9 cellular contexts compared by ENCODE assay signal in genomic region chr7:100476108-100476780, GRCh38. TPM values are rescaled to one million over a fixed set of nuclear protein-coding genes. Genes with fewer than 3 reads are reported as not detected.
DNase-seq lines count a peak whose midpoint lies in the region; ATAC-seq, FAIRE-seq and TF ChIP-seq lines count a peak whose summit lies in the region.
"Had no signal": no experiment of that assay in that cellular context is flagged by ENCODE, and none has a peak within 500 bp of the region (broad histone marks: within the 10 kb centered on the region; RNA-seq: fewer than 3 reads in every experiment).

No MANE protein-coding gene starts in this region.

- FAIRE-seq in GM19239 (lab: Jason Lieb, UNC): peak; percentile 39

- H3K4me1 ChIP-seq in spleen: peaks cover 49 to 85% (median 70%) of the 10 kb centered on the region in 6 donors

- H3K9me3 ChIP-seq in spleen: no peaks in the 10 kb centered on the region

- H3K27ac ChIP-seq in spleen: peak overlapping the region; percentile 24 to 99 (median 96)

- H3K4me3 ChIP-seq in fibroblast of villous mesenchyme (ENCODE audit: low read depth, low read length) (peak overlapping the region; percentile 97), spleen (peak overlapping the region; percentile 10 to 99 (median 96))

- intact Hi-C loops in spleen (cut with DNase I; ENCODE audit: low total_unique reads): loop anchor here (10.0 kb wide), 1 partner anchor 229 kb away; the partner anchor contains the start of gene POP7

- DNase-seq in GM19239 (ENCODE audit: insufficient read length, low spot score): no peak
- DNase-seq in UCSD-AML1 (lab: John Stamatoyannopoulos, UW; ENCODE audit: unreplicated experiment): peak; percentile 15
- no peak for DNase-seq in fibroblast of villous mesenchyme (ENCODE audit: low read depth)
- peak; percentile 76 for DNase-seq in spleen
- no peak for DNase-seq in DMS114 treated with DMSO at 0.1 percent for 48 hours (lab: John Stamatoyannopoulos, UW; ENCODE audit: unreplicated experiment)
- DNase-seq: NCI-H2227 treated with DMSO at 0.1 percent for 48 hours had no signal

- no peaks in the 10 kb centered on the region for H3K27me3 ChIP-seq in spleen (replicated peaks in 1 of 7)

- WGBS in spleen, 5 donors: 4 to 9% (median 7%) methylated on average over 6 of the region's 6 CpGs

- no peak for ATAC-seq in HG03175 (IDR thresholded peaks at IDR 0.05; ENCODE audit: unreplicated experiment)
- no peak for ATAC-seq in GM19023 (IDR thresholded peaks at IDR 0.05; ENCODE audit: unreplicated experiment)
- ATAC-seq in HG03196 (IDR thresholded peaks at IDR 0.05; ENCODE audit: unreplicated experiment): no peak

- TF ChIP-seq POLR2A in spleen (IDR thresholded peaks at IDR 0.05): no peak

- TF ChIP-seq CTCF in fibroblast of villous mesenchyme (IDR thresholded peaks at IDR 0.05; ENCODE audit: insufficient read depth, low read depth, low read length): no peak
- TF ChIP-seq CTCF in spleen (IDR thresholded peaks at IDR 0.05 in 8 of 11, conservative IDR thresholded peaks at IDR 0.05 in 3 of 11): no peak

- peaks cover 0 to 64% (median 30%) of the 10 kb centered on the region in 6 donors for H3K36me3 ChIP-seq in spleen

RNA-seq across cellular contexts. Expression of gene TSC22D4, which starts 2.8 kb away (rescaled TPM):
- 26.4 and 30.2 TPM in 2 replicates for total RNA-seq in fibroblast of villous mesenchyme
- total RNA-seq in spleen: 100 to 1,000 TPM in 3 of 7 donors, 10 to 100 TPM in 4; 67.1 to 119 (median 98.8) TPM
- polyA plus RNA-seq in spleen: 100 to 1,000 TPM in 1 of 3 donors, 10 to 100 TPM in 2; 57.2 to 105 (median 83.9) TPM

RNA-seq across cellular contexts. Expression of gene NYAP1, which starts 7.5 kb away (rescaled TPM):
- total RNA-seq in fibroblast of villous mesenchyme: 0.43 and 0.64 TPM in 2 replicates
- 1 to 10 TPM in 3 of 7 donors, under 1 TPM in 3, not detected in 1; 0.32 to 2.1 (median 1.2) TPM for total RNA-seq in spleen
- under 1 TPM; 0.07 to 0.54 (median 0.14) TPM for polyA plus RNA-seq in spleen

RNA-seq across cellular contexts. Expression of gene SPACDR, which starts 12.2 kb away (rescaled TPM):
- total RNA-seq in fibroblast of villous mesenchyme (not detected in 2 replicates), spleen (1 to 10 TPM in 5 of 7 donors, not detected in 2; 1.3 to 4.6 (median 1.9) TPM)
- 1 to 10 TPM in 2 of 3 donors, under 1 TPM in 1; 0.65 to 2.1 (median 1.2) TPM for polyA plus RNA-seq in spleen

RNA-seq across cellular contexts. Expression of gene PPP1R35, which starts 39.9 kb away (rescaled TPM):
- total RNA-seq in fibroblast of villous mesenchyme: 14.8 and 15.1 TPM in 2 replicates
- total RNA-seq in spleen: 10 to 100 TPM; 46.7 to 63.8 (median 57.7) TPM
- 100 to 1,000 TPM in 2 of 3 donors, 10 to 100 TPM in 1; 87.6 to 111 (median 111) TPM for polyA plus RNA-seq in spleen

RNA-seq across cellular contexts. Expression of gene MEPCE, which starts 46.6 kb away (rescaled TPM):
- total RNA-seq in fibroblast of villous mesenchyme (23.2 and 29.4 TPM in 2 replicates), spleen (10 to 100 TPM; 42.3 to 82.2 (median 67.3) TPM)
- 10 to 100 TPM; 31.4 to 56.9 (median 38.0) TPM for polyA plus RNA-seq in spleen

Comparison
In these comparisons a context has a peak if more than half of its experiments do, and no peak if none do; other contexts are left out.
1. DNase-seq: peak in UCSD-AML1 (single experiment) and spleen (single experiment); none in GM19239 (single experiment), fibroblast of villous mesenchyme (single experiment) and DMS114 treated with DMSO at 0.1 percent for 48 hours (single experiment).